In the genomic region with DNA sequence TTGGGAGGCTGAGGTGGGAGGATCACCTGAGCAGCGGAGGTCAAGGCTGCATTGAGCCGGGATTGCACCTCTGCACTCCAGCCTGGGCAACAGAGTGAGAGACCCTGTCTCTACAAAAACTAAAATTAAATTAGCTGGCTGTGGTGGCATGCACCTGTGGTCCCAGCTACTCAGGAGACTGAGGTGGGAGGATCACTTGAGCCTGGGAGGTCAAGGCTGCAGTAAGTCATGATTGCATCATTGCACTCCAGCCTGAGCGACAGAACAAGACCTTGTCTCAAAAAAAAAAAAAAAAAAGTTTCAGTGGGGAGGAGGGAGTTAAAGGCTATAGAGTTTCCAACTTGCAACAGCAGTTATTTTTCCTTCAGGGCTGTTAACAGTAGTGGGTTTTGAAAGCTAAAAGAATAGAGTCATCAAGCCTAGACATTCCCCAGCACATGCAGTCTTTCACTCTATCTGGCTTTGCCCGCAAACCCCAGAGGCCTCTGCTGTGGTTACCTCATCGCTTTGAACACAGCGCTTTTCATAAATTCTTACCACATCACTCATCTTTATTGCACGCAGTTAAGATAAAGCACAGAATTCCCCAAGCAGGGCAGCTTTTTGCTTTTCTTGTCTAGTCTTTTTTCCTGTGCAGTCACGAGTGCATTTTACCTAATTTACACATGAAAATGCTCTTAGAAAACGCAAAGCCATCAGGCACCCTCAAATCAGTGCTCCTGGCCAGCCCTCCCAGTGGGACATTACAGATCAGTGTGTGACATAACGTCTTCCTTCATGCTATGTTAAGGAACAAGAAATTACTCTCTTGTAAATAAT, we compare ENCODE assay signal across 8 cellular contexts. TPM values are rescaled to one million over a fixed set of nuclear protein-coding genes. Genes with fewer than 3 reads are reported as not detected.
A peak's percentile ranks its signal among the peaks of the same experiment; 100 is the strongest.
DNase-seq lines count a peak whose midpoint lies in the region; ATAC-seq and TF ChIP-seq lines count a peak whose summit lies in the region.

No MANE protein-coding gene starts in this region.

- TF ChIP-seq CTCF in Caco-2 (IDR thresholded peaks at IDR 0.05; ENCODE audit: insufficient read depth in 1 of 2, low read depth in 1 of 2, low read length in 1 of 2, severe bottlenecking in 1 of 2, unreplicated experiment in 1 of 2) (no peak), esophagus squamous epithelium (IDR thresholded peaks at IDR 0.05) (no peak)

- peak overlapping the region; percentile 61 for H3K4me3 Mint-ChIP-seq in Caco-2 (ENCODE audit: unreplicated experiment)

- H3K9me3 ChIP-seq in Caco-2 (no peaks in the 10 kb centered on the region), esophagus squamous epithelium (no peaks in the 10 kb centered on the region), aorta (ENCODE audit: control insufficient read depth, low read length) (no peaks in the 10 kb centered on the region)

- no peaks in the 10 kb centered on the region for H3K27me3 ChIP-seq in Caco-2 (replicated peaks; ENCODE audit: control insufficient read depth, insufficient read depth, low read length)
- H3K27me3 ChIP-seq in esophagus squamous epithelium = no peaks in the 10 kb centered on the region
- H3K27me3 ChIP-seq in rectal smooth muscle tissue (ENCODE audit: control insufficient read depth, insufficient read depth, low read length) = no peaks in the 10 kb centered on the region
- no peaks in the 10 kb centered on the region for H3K27me3 ChIP-seq in aorta (ENCODE audit: control insufficient read depth in 1 of 2, insufficient read depth in 2 of 2, low read length in 1 of 2)

- peaks cover 23% of the 10 kb centered on the region for H3K36me3 Mint-ChIP-seq in Caco-2 (ENCODE audit: insufficient read depth, unreplicated experiment)

- H3K9me3 Mint-ChIP-seq in Caco-2 (ENCODE audit: unreplicated experiment) = no peaks in the 10 kb centered on the region

- H3K27ac Mint-ChIP-seq in Caco-2 (ENCODE audit: unreplicated experiment) = peak overlapping the region; percentile 97

- 28 to 39% methylated on average over 10 of the region's 10 CpGs for WGBS in esophagus squamous epithelium, 2 donors
- WGBS in aorta, 2 donors = 30 to 32% methylated on average over 10 of the region's 10 CpGs

- ATAC-seq in GM21825 (IDR thresholded peaks at IDR 0.05; ENCODE audit: unreplicated experiment) = peak; percentile 64
- peak; percentile 67 for ATAC-seq in aorta (ENCODE audit: low FRiP score)
- no peak for ATAC-seq in GM21526 (IDR thresholded peaks at IDR 0.05; ENCODE audit: low FRiP score, unreplicated experiment)

- H3K9ac ChIP-seq in rectal smooth muscle tissue (ENCODE audit: low read length) = no peak overlapping the region

- intact Hi-C loops in Caco-2 (cut with micrococcal nuclease; ENCODE audit: unreplicated experiment) = loop anchor here (1.0 to 2.0 kb wide), 3 partner anchors 8 to 37 kb away; partner anchors contain the start of gene ZNF79
- intact Hi-C loops in esophagus squamous epithelium (cut with DNase I) = no loop called here
- intact Hi-C loops in aorta (cut with DNase I) = no loop called here

- H3K36me3 ChIP-seq in Caco-2 (ENCODE audit: control insufficient read depth, insufficient read depth, low read length) (no peaks in the 10 kb centered on the region), esophagus squamous epithelium (peaks cover 0 to 8% (median 0%) of the 10 kb centered on the region in 3 donors), rectal smooth muscle tissue (ENCODE audit: control insufficient read depth, insufficient read depth, low read length) (no peaks in the 10 kb centered on the region), aorta (ENCODE audit: control insufficient read depth in 1 of 2, insufficient read depth in 2 of 2, low read length in 1 of 2) (peaks cover 0 to 2% of the 10 kb centered on the region in 2 donors)

- peak; percentile 91 to 95 for DNase-seq in Caco-2
- DNase-seq in M059J (ENCODE audit: low read depth) = peak; percentile 99
- peak; percentile 55 to 68 for DNase-seq in activated CD8-positive, alpha-beta memory T cell treated with anti-CD3 and anti-CD28 coated beads for 1 hour (ENCODE audit: extremely low read depth in 1 of 2, low read depth in 1 of 2)
- DNase-seq in esophagus squamous epithelium (lab: John Stamatoyannopoulos, UW) = no peak
- peak; percentile 45 to 72 for DNase-seq in aorta

- H3K27ac ChIP-seq in esophagus squamous epithelium (peak overlapping the region in 3 of 4 donors; percentile 16 to 60 (median 34)), rectal smooth muscle tissue (ENCODE audit: low read depth, low read length) (peak overlapping the region; percentile 46), aorta (ENCODE audit: low read depth in 1 of 2, low read length in 2 of 2) (no peak overlapping the region)

- H3K27me3 Mint-ChIP-seq in Caco-2 (ENCODE audit: insufficient read depth, unreplicated experiment) = no peaks in the 10 kb centered on the region

- TSS peak; percentile 23 for BruUV-seq in Caco-2 (replicated peaks; lab: Mats Ljungman, UMichigan)

- TF ChIP-seq POLR2A in esophagus squamous epithelium (IDR thresholded peaks at IDR 0.05) = no peak

- POLR2A ChIA-PET in Caco-2 (lab: Charles Lee) = interaction anchor here (0.6 to 1.6 kb wide), 8 partner anchors 9 to 529 kb away, joined by 3 to 51 read pairs (median 4); partner anchors contain the start of genes SLC2A8, ST6GALNAC4 and ZNF79

- CTCF ChIA-PET in Caco-2 (lab: Charles Lee) = interaction anchor here (0.6 to 1.8 kb wide), 11 partner anchors 9 to 449 kb away, joined by 3 to 16 read pairs (median 4); partner anchors contain the start of genes SLC2A8 and ZNF79

- no peak overlapping the region for H3K4me3 ChIP-seq in Caco-2 (ENCODE audit: low read depth, low read length)
- no peak overlapping the region for H3K4me3 ChIP-seq in esophagus squamous epithelium
- no peak overlapping the region for H3K4me3 ChIP-seq in rectal smooth muscle tissue (ENCODE audit: low read length)
- H3K4me3 ChIP-seq in aorta (ENCODE audit: low read length in 2 of 2) = no peak overlapping the region

- H3K4me1 ChIP-seq in Caco-2 (peaks cover 67% of the 10 kb centered on the region), esophagus squamous epithelium (peaks cover 0 to 21% (median 10%) of the 10 kb centered on the region in 3 donors), rectal smooth muscle tissue (ENCODE audit: control insufficient read depth, insufficient read depth, low read length) (peaks cover 5% of the 10 kb centered on the region), aorta (ENCODE audit: control insufficient read depth in 1 of 2, insufficient read depth in 2 of 2, low read length in 2 of 2) (no peaks in the 10 kb centered on the region)

- H3K4me1 Mint-ChIP-seq in Caco-2 (ENCODE audit: low read depth, unreplicated experiment) = peaks cover 73% of the 10 kb centered on the region

RNA-seq across cellular contexts. Expression of gene SLC2A8, which starts 8.7 kb away (rescaled TPM):
- total RNA-seq in Caco-2 (2022) (141 and 144 TPM in 2 replicates), esophagus squamous epithelium (10 to 100 TPM in 3 of 4 donors, 1 to 10 TPM in 1; 6.2 to 28.3 (median 16.7) TPM), aorta (10 to 100 TPM; 15.3 to 21.0 TPM)
- 27.0 and 31.7 TPM in 2 replicates for total RNA-seq in M059J (2014; rRNA removed; shearing (Covaris generic))
- polyA plus RNA-seq in aorta = 10 to 100 TPM in 1 of 2 donors, 1 to 10 TPM in 1; 9.9 to 30.5 TPM

RNA-seq across cellular contexts. Expression of gene ZNF79, which starts 35.9 kb away (rescaled TPM):
- total RNA-seq in Caco-2 (2022) = 9.2 and 9.3 TPM in 2 replicates
- total RNA-seq in M059J (2014; rRNA removed; shearing (Covaris generic)) = 6.0 and 9.4 TPM in 2 replicates
- 1 to 10 TPM; 3.1 to 9.9 (median 4.7) TPM for total RNA-seq in esophagus squamous epithelium
- total RNA-seq in aorta = 10 to 100 TPM in 1 of 2 donors, 1 to 10 TPM in 1; 7.5 to 10.3 TPM
- 1 to 10 TPM; 1.0 to 1.9 TPM for polyA plus RNA-seq in aorta

Comparison
In these comparisons a context has a peak if more than half of its experiments do, and no peak if none do; other contexts are left out.
1. H3K27ac ChIP-seq: peak in esophagus squamous epithelium (3 of 4) and rectal smooth muscle tissue (single experiment); none in aorta (0 of 2).